Comparison of ENCODE assay signal across 8 cellular contexts in genomic region chr9:78031826-78032598, GRCh38. TPM values are rescaled to one million over a fixed set of nuclear protein-coding genes. Genes with fewer than 3 reads are reported as not detected.
DNase-seq lines count a peak whose midpoint lies in the region; ATAC-seq and TF ChIP-seq lines count a peak whose summit lies in the region.

No MANE protein-coding gene starts in this region.

- CTCF ChIA-PET in AG04450 (lab: Charles Lee) (interaction anchor here (0.5 to 1.1 kb wide), 5 partner anchors 55 to 831 kb away, joined by 3 to 4 read pairs (median 3); no protein-coding TSS in a partner anchor), HEK293 (lab: Yijun Ruan, JAX) (interaction anchor here (0.6 to 6.9 kb wide), 3 partner anchors 55 to 259 kb away, joined by 3 to 94 read pairs (median 3); no protein-coding TSS in a partner anchor)

- DNase-seq in AG04450 (ENCODE audit: low read depth, low spot score) (peak; percentile 80), NCI-H524 (lab: John Stamatoyannopoulos, UW) (peak; percentile 26 to 61), dedifferentiated amniotic fluid mesenchymal stem cell (ENCODE audit: extremely low spot score) (peak; percentile 91), left colon (peak; percentile 92 to 96)
- peak; percentile 75 to 82 for DNase-seq in activated CD4-positive, alpha-beta T cell treated with anti-CD3 and anti-CD28 coated beads, Interleukin-2, amount 50 U/mL, for 4 hours
- peak; percentile 48 to 57 for DNase-seq in stimulated activated CD4-positive, alpha-beta T cell treated with anti-CD3 and anti-CD28 coated beads, Interleukin-15, amount 100 ng/mL, for 1 hour (ENCODE audit: low read depth in 1 of 2, low spot score in 1 of 2)

- no peaks in the 10 kb centered on the region; the same call in 1 of the 2 replicates for H3K9me3 ChIP-seq in AG04450 (ENCODE audit: control insufficient read depth, insufficient read depth, low read length)
- H3K9me3 ChIP-seq in HEK293 (ENCODE audit: control insufficient read depth, insufficient read depth, low read depth, low read length) = no peaks in the 10 kb centered on the region

- H3K27ac ChIP-seq in AG04450 (ENCODE audit: low read depth, low read length) (peak overlapping the region; percentile 77), HEK293 (ENCODE audit: extremely low read depth, low read depth, low read length) (peak overlapping the region; percentile 97)

- TF ChIP-seq CTCF in AG04450 (IDR thresholded peaks at IDR 0.05; ENCODE audit: low read depth, low read length) = no peak
- no peak for TF ChIP-seq CTCF in HEK293 (tag by site-specific recombination; IDR thresholded peaks at IDR 0.05)

- H3K4me3 ChIP-seq in AG04450 (ENCODE audit: low read depth, low read length) (peak overlapping the region; percentile 85), HEK293 (ENCODE audit: low read depth, low read length) (peak overlapping the region; percentile 67)

- no peaks in the 10 kb centered on the region for H3K27me3 ChIP-seq in AG04450 (ENCODE audit: control insufficient read depth, insufficient read depth, low read length)

- H3K36me3 ChIP-seq in HEK293 (ENCODE audit: control insufficient read depth in 2 of 2, insufficient read depth in 1 of 2, low read length in 2 of 2) = no peaks in the 10 kb centered on the region

- POLR2A ChIA-PET in AG04450 (lab: Yijun Ruan, JAX) = interaction anchor here (0.5 to 1.1 kb wide), 6 partner anchors 31 to 609 kb away, joined by 3 to 11 read pairs (median 3); no protein-coding TSS in a partner anchor
- POLR2A ChIA-PET in HEK293 (lab: Yijun Ruan, JAX) = interaction anchor here (1.0 to 1.1 kb wide), 2 partner anchors 55 to 125 kb away, joined by 3 to 9 read pairs; no protein-coding TSS in a partner anchor

- no peaks in the 10 kb centered on the region; the same call in 1 of the 2 replicates for H3K4me1 ChIP-seq in HEK293 (ENCODE audit: control insufficient read depth, insufficient read depth, low read length)

- intact Hi-C loops in left colon (cut with DNase I, micrococcal nuclease) = loop anchor here in 1 of 2 donors (10.0 kb wide), 1 partner anchor 187 kb away; no protein-coding TSS in a partner anchor

- ATAC-seq in left colon = peak; percentile 79
- ATAC-seq in HG03460 (IDR thresholded peaks at IDR 0.05; ENCODE audit: unreplicated experiment) = no peak

TF ChIP-seq in HEK293, 187 proteins besides CTCF, POLR2A, EP300 and RAD21 (continues in another document):
- TF ChIP-seq ZNF514 (tag by site-specific recombination; IDR thresholded peaks at IDR 0.05) = no peak
- TF ChIP-seq GFI1B (tag by site-specific recombination; IDR thresholded peaks at IDR 0.05) = no peak
- no peak for TF ChIP-seq ZSCAN5A (tag by site-specific recombination; IDR thresholded peaks at IDR 0.05)
- no peak for TF ChIP-seq ZNF404 (tag by site-specific recombination; IDR thresholded peaks at IDR 0.05)
- TF ChIP-seq ZNF2 (tag by site-specific recombination; IDR thresholded peaks at IDR 0.05) = no peak
- no peak for TF ChIP-seq ZNF571 (tag by site-specific recombination; IDR thresholded peaks at IDR 0.05)
- TF ChIP-seq YY1 (tag by site-specific recombination; IDR thresholded peaks at IDR 0.05) = no peak
- TF ChIP-seq ZNF138 (tag by site-specific recombination; IDR thresholded peaks at IDR 0.05; ENCODE audit: borderline replicate concordance) = no peak
- TF ChIP-seq HOXA7 (CRISPR knock-in tag; IDR thresholded peaks at IDR 0.05; ENCODE audit: borderline replicate concordance) = no peak
- TF ChIP-seq ZNF560 (tag by site-specific recombination; IDR thresholded peaks at IDR 0.05; ENCODE audit: borderline replicate concordance) = no peak
- no peak for TF ChIP-seq ZFP41 (tag by site-specific recombination; IDR thresholded peaks at IDR 0.05; ENCODE audit: borderline replicate concordance)
- peak; percentile 69 for TF ChIP-seq SP2 (tag by site-specific recombination; IDR thresholded peaks at IDR 0.05)
- no peak for TF ChIP-seq ZNF585B (tag by site-specific recombination; IDR thresholded peaks at IDR 0.05)
- TF ChIP-seq ZNF677 (tag by site-specific recombination; IDR thresholded peaks at IDR 0.05) = no peak
- no peak for TF ChIP-seq ZNF555 (tag by site-specific recombination; conservative IDR thresholded peaks at IDR 0.05)
- TF ChIP-seq, protein P1, sequence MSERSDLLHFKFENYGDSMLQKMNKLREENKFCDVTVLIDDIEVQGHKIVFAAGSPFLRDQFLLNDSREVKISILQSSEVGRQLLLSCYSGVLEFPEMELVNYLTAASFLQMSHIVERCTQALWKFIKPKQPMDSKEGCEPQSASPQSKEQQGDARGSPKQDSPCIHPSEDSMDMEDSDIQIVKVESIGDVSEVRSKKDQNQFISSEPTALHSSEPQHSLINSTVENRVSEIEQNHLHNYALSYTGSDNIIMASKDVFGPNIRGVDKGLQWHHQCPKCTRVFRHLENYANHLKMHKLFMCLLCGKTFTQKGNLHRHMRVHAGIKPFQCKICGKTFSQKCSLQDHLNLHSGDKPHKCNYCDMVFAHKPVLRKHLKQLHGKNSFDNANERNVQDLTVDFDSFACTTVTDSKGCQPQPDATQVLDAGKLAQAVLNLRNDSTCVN (tag by site-specific recombination; optimal IDR thresholded peaks at IDR 0.05) = peak; percentile 54
- TF ChIP-seq, protein P2, sequence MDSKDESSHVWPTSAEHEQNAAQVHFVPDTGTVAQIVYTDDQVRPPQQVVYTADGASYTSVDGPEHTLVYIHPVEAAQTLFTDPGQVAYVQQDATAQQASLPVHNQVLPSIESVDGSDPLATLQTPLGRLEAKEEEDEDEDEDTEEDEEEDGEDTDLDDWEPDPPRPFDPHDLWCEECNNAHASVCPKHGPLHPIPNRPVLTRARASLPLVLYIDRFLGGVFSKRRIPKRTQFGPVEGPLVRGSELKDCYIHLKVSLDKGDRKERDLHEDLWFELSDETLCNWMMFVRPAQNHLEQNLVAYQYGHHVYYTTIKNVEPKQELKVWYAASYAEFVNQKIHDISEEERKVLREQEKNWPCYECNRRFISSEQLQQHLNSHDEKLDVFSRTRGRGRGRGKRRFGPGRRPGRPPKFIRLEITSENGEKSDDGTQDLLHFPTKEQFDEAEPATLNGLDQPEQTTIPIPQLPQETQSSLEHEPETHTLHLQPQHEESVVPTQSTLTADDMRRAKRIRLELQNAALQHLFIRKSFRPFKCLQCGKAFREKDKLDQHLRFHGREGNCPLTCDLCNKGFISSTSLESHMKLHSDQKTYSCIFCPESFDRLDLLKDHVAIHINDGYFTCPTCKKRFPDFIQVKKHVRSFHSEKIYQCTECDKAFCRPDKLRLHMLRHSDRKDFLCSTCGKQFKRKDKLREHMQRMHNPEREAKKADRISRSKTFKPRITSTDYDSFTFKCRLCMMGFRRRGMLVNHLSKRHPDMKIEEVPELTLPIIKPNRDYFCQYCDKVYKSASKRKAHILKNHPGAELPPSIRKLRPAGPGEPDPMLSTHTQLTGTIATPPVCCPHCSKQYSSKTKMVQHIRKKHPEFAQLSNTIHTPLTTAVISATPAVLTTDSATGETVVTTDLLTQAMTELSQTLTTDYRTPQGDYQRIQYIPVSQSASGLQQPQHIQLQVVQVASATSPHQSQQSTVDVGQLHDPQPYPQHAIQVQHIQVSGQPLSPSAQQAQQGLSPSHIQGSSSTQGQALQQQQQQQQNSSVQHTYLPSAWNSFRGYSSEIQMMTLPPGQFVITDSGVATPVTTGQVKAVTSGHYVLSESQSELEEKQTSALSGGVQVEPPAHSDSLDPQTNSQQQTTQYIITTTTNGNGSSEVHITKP (tag by site-specific recombination; IDR thresholded peaks at IDR 0.05) = no peak
- TF ChIP-seq, protein P3, sequence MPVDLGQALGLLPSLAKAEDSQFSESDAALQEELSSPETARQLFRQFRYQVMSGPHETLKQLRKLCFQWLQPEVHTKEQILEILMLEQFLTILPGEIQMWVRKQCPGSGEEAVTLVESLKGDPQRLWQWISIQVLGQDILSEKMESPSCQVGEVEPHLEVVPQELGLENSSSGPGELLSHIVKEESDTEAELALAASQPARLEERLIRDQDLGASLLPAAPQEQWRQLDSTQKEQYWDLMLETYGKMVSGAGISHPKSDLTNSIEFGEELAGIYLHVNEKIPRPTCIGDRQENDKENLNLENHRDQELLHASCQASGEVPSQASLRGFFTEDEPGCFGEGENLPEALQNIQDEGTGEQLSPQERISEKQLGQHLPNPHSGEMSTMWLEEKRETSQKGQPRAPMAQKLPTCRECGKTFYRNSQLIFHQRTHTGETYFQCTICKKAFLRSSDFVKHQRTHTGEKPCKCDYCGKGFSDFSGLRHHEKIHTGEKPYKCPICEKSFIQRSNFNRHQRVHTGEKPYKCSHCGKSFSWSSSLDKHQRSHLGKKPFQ (tag by site-specific recombination; IDR thresholded peaks at IDR 0.05) = no peak

RNA-seq across cellular contexts. Expression of gene GNAQ, which starts 0.4 kb away (rescaled TPM):
- polyA plus RNA-seq in AG04450 (2011; rRNA removed) = 56.1 and 71.4 TPM in 2 replicates
- 63.2 and 87.1 TPM in 2 replicates for polyA minus RNA-seq in AG04450 (2011; rRNA and poly(A)+ RNA removed)
- 10 to 100 TPM; 84.1 to 86.5 TPM for total RNA-seq in left colon

Comparison
In these comparisons a context has a peak if more than half of its experiments do, and no peak if none do; other contexts are left out.
1. DNase-seq: peak in every context shown above with its lines; median percentile 94 in left colon; 91 in dedifferentiated amniotic fluid mesenchymal stem cell; 80 in AG04450; 78 in activated CD4-positive, alpha-beta T cell treated with anti-CD3 and anti-CD28 coated beads, Interleukin-2, amount 50 U/mL, for 4 hours; 52 in stimulated activated CD4-positive, alpha-beta T cell treated with anti-CD3 and anti-CD28 coated beads, Interleukin-15, amount 100 ng/mL, for 1 hour; 44 in NCI-H524.